1 cellular context compared by ENCODE assay signal in genomic region chr15:43777293-43777819, GRCh38.
TF ChIP-seq lines count a peak whose summit lies in the region.

No MANE protein-coding gene starts in this region.

TF ChIP-seq in HepG2, 621 proteins besides CTCF, POLR2A, EP300 and RAD21 (continues in another document):
- TF ChIP-seq HNRNPUL1 (IDR thresholded peaks at IDR 0.05; ENCODE audit: low read depth, low read length) (no peak), ZHX1 (CRISPR knock-in tag; IDR thresholded peaks at IDR 0.05; ENCODE audit: low read depth) (no peak), RFX3 (CRISPR knock-in tag; IDR thresholded peaks at IDR 0.05) (no peak), HOXA3 (CRISPR knock-in tag; IDR thresholded peaks at IDR 0.05) (peak; percentile 68; the same call in 1 of the 2 replicates), CCAR2 (optimal IDR thresholded peaks at IDR 0.05; ENCODE audit: low read depth, low read length) (no peak), MIXL1 (CRISPR knock-in tag; IDR thresholded peaks at IDR 0.05) (no peak), KLF9 (CRISPR knock-in tag; IDR thresholded peaks at IDR 0.05; ENCODE audit: low read depth) (peak; percentile 63; the same call in 1 of the 2 replicates), ZNF773 (CRISPR knock-in tag; IDR thresholded peaks at IDR 0.05; ENCODE audit: borderline replicate concordance) (peak; percentile 79; the same call in 1 of the 2 replicates), U2AF2 (IDR thresholded peaks at IDR 0.05; ENCODE audit: low read depth, low read length) (no peak), PHB2 (IDR thresholded peaks at IDR 0.05; ENCODE audit: partially characterized antibody) (no peak), ZNF432 (CRISPR knock-in tag; IDR thresholded peaks at IDR 0.05; ENCODE audit: borderline replicate concordance) (no peak), TBX2 (CRISPR knock-in tag; IDR thresholded peaks at IDR 0.05; ENCODE audit: borderline replicate concordance) (no peak; the same call in 1 of the 2 replicates), CREB1 (IDR thresholded peaks at IDR 0.05) (no peak), CREB1 (CRISPR knock-in tag; IDR thresholded peaks at IDR 0.05) (no peak), ZBTB44 (CRISPR knock-in tag; IDR thresholded peaks at IDR 0.05) (no peak), ZNF672 (CRISPR knock-in tag; IDR thresholded peaks at IDR 0.05) (no peak), NFKBIZ (CRISPR knock-in tag; IDR thresholded peaks at IDR 0.05) (no peak), TCF12 (IDR thresholded peaks at IDR 0.05) (no peak), TCF12 (CRISPR knock-in tag; IDR thresholded peaks at IDR 0.05) (no peak), ZNF382 (CRISPR knock-in tag; IDR thresholded peaks at IDR 0.05; ENCODE audit: borderline replicate concordance) (no peak), RXRB (CRISPR knock-in tag; IDR thresholded peaks at IDR 0.05; ENCODE audit: borderline replicate concordance) (peak; percentile 41; the same call in 1 of the 2 replicates), ZNF790 (CRISPR knock-in tag; IDR thresholded peaks at IDR 0.05; ENCODE audit: borderline replicate concordance) (0 out of 2 replicates have a peak, but pooled peaks have one; percentile 59), AHR (CRISPR knock-in tag; IDR thresholded peaks at IDR 0.05) (0 out of 2 replicates have a peak, but pooled peaks have one; percentile 49), ZBTB37 (CRISPR knock-in tag; IDR thresholded peaks at IDR 0.05) (no peak), PAWR (CRISPR knock-in tag; IDR thresholded peaks at IDR 0.05; ENCODE audit: borderline replicate concordance) (peak; percentile 70; the same call in 1 of the 2 replicates), ZNF552 (CRISPR knock-in tag; IDR thresholded peaks at IDR 0.05; ENCODE audit: borderline replicate concordance) (no peak), FOXK1 (CRISPR knock-in tag; IDR thresholded peaks at IDR 0.05; ENCODE audit: borderline replicate concordance, low read depth) (peak; percentile 51; the same call in 1 of the 2 replicates), ZNF646 (CRISPR knock-in tag; IDR thresholded peaks at IDR 0.05) (0 out of 2 replicates have a peak, but pooled peaks have one; percentile 39), ZFYVE20 (CRISPR knock-in tag; IDR thresholded peaks at IDR 0.05; ENCODE audit: borderline replicate concordance, low read depth) (no peak), KDM4B (CRISPR knock-in tag; IDR thresholded peaks at IDR 0.05) (no peak), JARID2 (CRISPR knock-in tag; IDR thresholded peaks at IDR 0.05; ENCODE audit: insufficient replicate concordance) (no peak), ZNF180 (CRISPR knock-in tag; IDR thresholded peaks at IDR 0.05; ENCODE audit: borderline replicate concordance, low read depth) (no peak), ZNF296 (CRISPR knock-in tag; conservative IDR thresholded peaks at IDR 0.05) (0 out of 2 replicates have a peak, but pooled peaks have one; percentile 72), MED1 (CRISPR knock-in tag; IDR thresholded peaks at IDR 0.05) (no peak), BCLAF1 (IDR thresholded peaks at IDR 0.05) (no peak), CEBPG (CRISPR knock-in tag; IDR thresholded peaks at IDR 0.05) (peak; percentile 12; the same call in 1 of the 2 replicates)
- TF ChIP-seq, protein P1, sequence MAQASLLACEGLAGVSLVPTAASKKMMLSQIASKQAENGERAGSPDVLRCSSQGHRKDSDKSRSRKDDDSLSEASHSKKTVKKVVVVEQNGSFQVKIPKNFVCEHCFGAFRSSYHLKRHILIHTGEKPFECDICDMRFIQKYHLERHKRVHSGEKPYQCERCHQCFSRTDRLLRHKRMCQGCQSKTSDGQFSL (CRISPR knock-in tag; IDR thresholded peaks at IDR 0.05) = no peak
- TF ChIP-seq, protein P2, sequence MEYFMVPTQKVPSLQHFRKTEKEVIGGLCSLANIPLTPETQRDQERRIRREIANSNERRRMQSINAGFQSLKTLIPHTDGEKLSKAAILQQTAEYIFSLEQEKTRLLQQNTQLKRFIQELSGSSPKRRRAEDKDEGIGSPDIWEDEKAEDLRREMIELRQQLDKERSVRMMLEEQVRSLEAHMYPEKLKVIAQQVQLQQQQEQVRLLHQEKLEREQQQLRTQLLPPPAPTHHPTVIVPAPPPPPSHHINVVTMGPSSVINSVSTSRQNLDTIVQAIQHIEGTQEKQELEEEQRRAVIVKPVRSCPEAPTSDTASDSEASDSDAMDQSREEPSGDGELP (IDR thresholded peaks at IDR 0.05; ENCODE audit: borderline replicate concordance, low read depth) = no peak
- TF ChIP-seq, protein P3, sequence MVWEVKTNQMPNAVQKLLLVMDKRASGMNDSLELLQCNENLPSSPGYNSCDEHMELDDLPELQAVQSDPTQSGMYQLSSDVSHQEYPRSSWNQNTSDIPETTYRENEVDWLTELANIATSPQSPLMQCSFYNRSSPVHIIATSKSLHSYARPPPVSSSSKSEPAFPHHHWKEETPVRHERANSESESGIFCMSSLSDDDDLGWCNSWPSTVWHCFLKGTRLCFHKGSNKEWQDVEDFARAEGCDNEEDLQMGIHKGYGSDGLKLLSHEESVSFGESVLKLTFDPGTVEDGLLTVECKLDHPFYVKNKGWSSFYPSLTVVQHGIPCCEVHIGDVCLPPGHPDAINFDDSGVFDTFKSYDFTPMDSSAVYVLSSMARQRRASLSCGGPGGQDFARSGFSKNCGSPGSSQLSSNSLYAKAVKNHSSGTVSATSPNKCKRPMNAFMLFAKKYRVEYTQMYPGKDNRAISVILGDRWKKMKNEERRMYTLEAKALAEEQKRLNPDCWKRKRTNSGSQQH (CRISPR knock-in tag; IDR thresholded peaks at IDR 0.05; ENCODE audit: low read depth) = no peak
- TF ChIP-seq, protein P4, sequence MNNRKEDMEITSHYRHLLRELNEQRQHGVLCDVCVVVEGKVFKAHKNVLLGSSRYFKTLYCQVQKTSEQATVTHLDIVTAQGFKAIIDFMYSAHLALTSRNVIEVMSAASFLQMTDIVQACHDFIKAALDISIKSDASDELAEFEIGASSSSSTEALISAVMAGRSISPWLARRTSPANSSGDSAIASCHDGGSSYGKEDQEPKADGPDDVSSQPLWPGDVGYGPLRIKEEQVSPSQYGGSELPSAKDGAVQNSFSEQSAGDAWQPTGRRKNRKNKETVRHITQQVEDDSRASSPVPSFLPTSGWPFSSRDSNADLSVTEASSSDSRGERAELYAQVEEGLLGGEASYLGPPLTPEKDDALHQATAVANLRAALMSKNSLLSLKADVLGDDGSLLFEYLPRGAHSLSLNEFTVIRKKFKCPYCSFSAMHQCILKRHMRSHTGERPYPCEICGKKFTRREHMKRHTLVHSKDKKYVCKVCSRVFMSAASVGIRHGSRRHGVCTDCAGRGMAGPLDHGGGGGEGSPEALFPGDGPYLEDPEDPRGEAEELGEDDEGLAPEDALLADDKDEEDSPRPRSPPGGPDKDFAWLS (CRISPR knock-in tag; IDR thresholded peaks at IDR 0.05; ENCODE audit: borderline replicate concordance) = peak; percentile 55; the same call in 1 of the 2 replicates
